1 cellular context compared by ENCODE assay signal in the genomic region with DNA sequence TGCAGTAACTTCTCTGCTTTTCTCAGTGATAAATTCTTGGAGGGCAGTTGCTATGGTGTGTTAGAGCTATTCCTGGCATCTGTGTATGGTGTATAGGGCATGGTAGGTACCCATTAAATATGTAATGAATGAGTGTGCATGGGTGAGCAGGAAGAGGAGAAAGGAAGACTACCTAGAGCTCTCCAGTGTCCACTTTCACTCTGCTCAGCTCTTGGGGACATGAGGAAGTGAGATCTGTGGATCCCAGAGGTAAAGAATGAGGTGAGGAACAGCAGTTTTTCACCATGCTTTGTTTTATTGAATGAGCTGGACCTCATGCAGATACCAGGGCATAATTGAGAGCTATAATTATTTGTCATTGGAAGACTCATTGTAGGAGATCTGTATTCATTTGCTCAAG.
TF ChIP-seq lines count a peak whose summit lies in the region.

No MANE protein-coding gene starts in this region.

TF ChIP-seq in SK-N-SH treated with all-trans-retinoic acid at 6 μM for 48 hours, 23 proteins besides CTCF, POLR2A, EP300 and RAD21 (continued from another document):
- TF ChIP-seq, protein P1, sequence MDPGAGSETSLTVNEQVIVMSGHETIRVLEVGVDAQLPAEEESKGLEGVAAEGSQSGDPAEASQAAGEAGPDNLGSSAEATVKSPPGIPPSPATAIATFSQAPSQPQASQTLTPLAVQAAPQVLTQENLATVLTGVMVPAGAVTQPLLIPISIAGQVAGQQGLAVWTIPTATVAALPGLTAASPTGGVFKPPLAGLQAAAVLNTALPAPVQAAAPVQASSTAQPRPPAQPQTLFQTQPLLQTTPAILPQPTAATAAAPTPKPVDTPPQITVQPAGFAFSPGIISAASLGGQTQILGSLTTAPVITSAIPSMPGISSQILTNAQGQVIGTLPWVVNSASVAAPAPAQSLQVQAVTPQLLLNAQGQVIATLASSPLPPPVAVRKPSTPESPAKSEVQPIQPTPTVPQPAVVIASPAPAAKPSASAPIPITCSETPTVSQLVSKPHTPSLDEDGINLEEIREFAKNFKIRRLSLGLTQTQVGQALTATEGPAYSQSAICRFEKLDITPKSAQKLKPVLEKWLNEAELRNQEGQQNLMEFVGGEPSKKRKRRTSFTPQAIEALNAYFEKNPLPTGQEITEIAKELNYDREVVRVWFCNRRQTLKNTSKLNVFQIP (CRISPR knock-in tag; IDR thresholded peaks at IDR 0.05; ENCODE audit: borderline replicate concordance, low read depth) = no peak
- no peak for TF ChIP-seq ZNF8 (CRISPR knock-in tag; IDR thresholded peaks at IDR 0.05)
- TF ChIP-seq SNAI2 (CRISPR knock-in tag; IDR thresholded peaks at IDR 0.05) = no peak
- no peak for TF ChIP-seq ISL1 (CRISPR knock-in tag; IDR thresholded peaks at IDR 0.05)
- TF ChIP-seq ESRRG (CRISPR knock-in tag; IDR thresholded peaks at IDR 0.05) = no peak
TF ChIP-seq in SK-N-SH treated with all-trans-retinoic acid at 6 μM for 48 hours: peak in this region for 0.
